12 cellular contexts compared by ENCODE assay signal in genomic region chr5:84113246-84114118, GRCh38.
DNase-seq lines count a peak whose midpoint lies in the region; ATAC-seq and TF ChIP-seq lines count a peak whose summit lies in the region.
"Had no signal": no experiment of that assay in that cellular context is flagged by ENCODE, and none has a peak within 500 bp of the region (broad histone marks: within the 10 kb centered on the region; RNA-seq: fewer than 3 reads in every experiment).

No MANE protein-coding gene starts in this region.

- no peaks in the 10 kb centered on the region for H3K36me3 Mint-ChIP-seq in WTC11
- H3K36me3 Mint-ChIP-seq: activated naive CD4-positive, alpha-beta T cell treated with anti-CD3 and anti-CD28 coated beads, Interleukin-2, amount 50 U/mL, for 24 hours had no signal

- no peaks in the 10 kb centered on the region for H3K27me3 Mint-ChIP-seq in WTC11 (ENCODE audit: low read depth)
- H3K27me3 Mint-ChIP-seq: activated naive CD4-positive, alpha-beta T cell treated with anti-CD3 and anti-CD28 coated beads, Interleukin-2, amount 50 U/mL, for 24 hours had no signal

- H3K4me3 Mint-ChIP-seq in WTC11, result no peak overlapping the region
- H3K4me3 Mint-ChIP-seq: activated CD8-positive, alpha-beta T cell treated with anti-CD3 and anti-CD28 coated beads, Interleukin-2, amount 10 ng/mL, durations not matched to agents 7 days and 5 days; activated naive CD4-positive, alpha-beta T cell treated with anti-CD3 and anti-CD28 coated beads, Interleukin-2, amount 50 U/mL, for 24 hours had no signal

- intact Hi-C loops in cardiac septum (cut with DNase I) (no loop called here), left ventricle myocardium superior (cut with micrococcal nuclease) (no loop called here)

- ATAC-seq in WTC11 (peak; percentile 91), left ventricle myocardium superior (no peak)
- ATAC-seq: activated CD8-positive, alpha-beta T cell treated with anti-CD3 and anti-CD28 coated beads, Interleukin-2, amount 10 ng/mL, durations not matched to agents 7 days and 5 days had no signal

- DNase-seq in EL, result peak; percentile 1
- peak; percentile 87 for DNase-seq in NCI-H146 treated with DMSO at 0.1 percent for 48 hours (lab: John Stamatoyannopoulos, UW; ENCODE audit: unreplicated experiment)
- DNase-seq in WTC11 (ENCODE audit: low spot score), result peak; percentile 25
- DNase-seq in iPS-NIHi7 (ENCODE audit: extremely low spot score), result peak; percentile 49
- no peak for DNase-seq in cardiac septum (ENCODE audit: low spot score)
- no peak for DNase-seq in DMS79 (lab: John Stamatoyannopoulos, UW)
- DNase-seq in left ventricle myocardium superior, result no peak
- no peak for DNase-seq in dedifferentiated amniotic fluid mesenchymal stem cell (ENCODE audit: extremely low spot score)
- DNase-seq: activated CD8-positive, alpha-beta T cell treated with anti-CD3 and anti-CD28 coated beads, Interleukin-2, amount 10 ng/mL, durations not matched to agents 7 days and 5 days; NCI-H526 treated with DMSO at 0.1 percent for 48 hours; SW 1271 had no signal

- CTCF ChIA-PET in WTC11 (lab: Charles Lee), result no interaction called here

- POLR2A ChIA-PET in WTC11 (lab: Charles Lee), result interaction anchor here (0.6 kb wide), 1 partner anchor 1076 kb away, joined by 3 read pairs; no protein-coding TSS in a partner anchor

- TF ChIP-seq CTCF in WTC11 (IDR thresholded peaks at IDR 0.05), result no peak

- H3K4me1 Mint-ChIP-seq in WTC11, result peaks cover 33% of the 10 kb centered on the region
- H3K4me1 Mint-ChIP-seq: activated naive CD4-positive, alpha-beta T cell treated with anti-CD3 and anti-CD28 coated beads, Interleukin-2, amount 50 U/mL, for 24 hours had no signal

- H3K9me3 Mint-ChIP-seq in WTC11, result no peaks in the 10 kb centered on the region
- H3K9me3 Mint-ChIP-seq: activated naive CD4-positive, alpha-beta T cell treated with anti-CD3 and anti-CD28 coated beads, Interleukin-2, amount 50 U/mL, for 24 hours had no signal

- peak overlapping the region; percentile 59 for H3K27ac Mint-ChIP-seq in WTC11
- H3K27ac Mint-ChIP-seq: activated CD8-positive, alpha-beta T cell treated with anti-CD3 and anti-CD28 coated beads, Interleukin-2, amount 10 ng/mL, durations not matched to agents 7 days and 5 days; activated naive CD4-positive, alpha-beta T cell treated with anti-CD3 and anti-CD28 coated beads, Interleukin-2, amount 50 U/mL, for 24 hours had no signal

TF ChIP-seq in WTC11, 78 proteins besides CTCF, POLR2A, EP300 and RAD21:
- no peak for TF ChIP-seq IRF1 (CRISPR knock-in tag; IDR thresholded peaks at IDR 0.05)
- no peak for TF ChIP-seq TEAD1 (CRISPR knock-in tag; IDR thresholded peaks at IDR 0.05)
- no peak for TF ChIP-seq ESRRA (CRISPR knock-in tag; IDR thresholded peaks at IDR 0.05; ENCODE audit: borderline replicate concordance)
- no peak for TF ChIP-seq ZNF423 (CRISPR knock-in tag; IDR thresholded peaks at IDR 0.05)
- TF ChIP-seq ZNF671 (CRISPR knock-in tag; IDR thresholded peaks at IDR 0.05), result no peak
- no peak for TF ChIP-seq PRRX2 (CRISPR knock-in tag; IDR thresholded peaks at IDR 0.05)
- no peak for TF ChIP-seq ZNF121 (CRISPR knock-in tag; IDR thresholded peaks at IDR 0.05)
- no peak for TF ChIP-seq USF2 (CRISPR knock-in tag; IDR thresholded peaks at IDR 0.05)
- no peak for TF ChIP-seq NR2C2 (CRISPR knock-in tag; IDR thresholded peaks at IDR 0.05)

Comparison
In these comparisons a context has a peak if more than half of its experiments do, and no peak if none do; other contexts are left out.
1. DNase-seq: peak in EL (single experiment), NCI-H146 treated with DMSO at 0.1 percent for 48 hours (single experiment), WTC11 (single experiment) and iPS-NIHi7 (single experiment); none in cardiac septum (single experiment), DMS79 (single experiment), left ventricle myocardium superior (single experiment) and dedifferentiated amniotic fluid mesenchymal stem cell (single experiment).